Comparison of ENCODE assay signal across 17 cellular contexts in genomic region chr15:81080946-81081345, GRCh38.
"Had no signal": no experiment of that assay in that cellular context is flagged by ENCODE, and none has a peak within 500 bp of the region (broad histone marks: within the 10 kb centered on the region; RNA-seq: fewer than 3 reads in every experiment).

No MANE protein-coding gene starts in this region.

- DNase-seq: dermis blood vessel endothelial cell; erythroblast; foreskin keratinocyte; immature natural killer cell; kidney; left cardiac atrium; left ventricle myocardium inferior; lower lobe of right lung; natural killer cell; nucleus accumbens; ovary; sigmoid colon; stimulated activated CD4-positive, alpha-beta T cell treated with anti-CD3 and anti-CD28 coated beads, Interleukin-2, amount 100 ng/mL, for 24 hours; stimulated activated CD4-positive, alpha-beta T cell treated with anti-CD3 and anti-CD28 coated beads, Interleukin-4, amount 100 ng/mL, for 4 hours; stimulated activated naive B cell treated with anti-CD40 and anti-IgM and Interleukin-4, amounts not matched to agents 10 μg/mL and 1 μg/mL and 100 μg/mL, for 72 hours; stimulated activated naive CD8-positive, alpha-beta T cell treated with anti-CD3 and anti-CD28 coated beads, Interleukin-15, amount 100 ng/mL, for 72 hours; trophoblast cell had no signal

- ATAC-seq: foreskin keratinocyte; left cardiac atrium; lower lobe of right lung; natural killer cell; stimulated activated naive B cell treated with anti-CD40 and anti-IgM and Interleukin-4, amounts not matched to agents 10 μg/mL and 1 μg/mL and 100 μg/mL, for 72 hours; stimulated activated naive CD8-positive, alpha-beta T cell treated with anti-CD3 and anti-CD28 coated beads, Interleukin-15, amount 100 ng/mL, for 72 hours had no signal
